ENCODE assay signal across 17 cellular contexts in genomic region chr1:39109653-39110052, GRCh38.
DNase-seq lines count a peak whose midpoint lies in the region; ATAC-seq, FAIRE-seq and TF ChIP-seq lines count a peak whose summit lies in the region.
"Had no signal": no experiment of that assay in that cellular context is flagged by ENCODE, and none has a peak within 500 bp of the region (broad histone marks: within the 10 kb centered on the region; RNA-seq: fewer than 3 reads in every experiment).

No MANE protein-coding gene starts in this region.

- peaks cover 2% of the 10 kb centered on the region; the same call in 1 of the 2 replicates for H4K20me1 ChIP-seq in GM12878 (ENCODE audit: control insufficient read depth, insufficient read depth)

- H3K9me3 Mint-ChIP-seq in HFFc6, result no peaks in the 10 kb centered on the region
- H3K9me3 Mint-ChIP-seq: activated B cell treated with CpG ODN at 0.5 μM for 24 hours; immature natural killer cell; naive thymus-derived CD8-positive, alpha-beta T cell had no signal

- H3K36me3 ChIP-seq in GM12878 (ENCODE audit: control insufficient read depth in 2 of 2, insufficient read depth in 2 of 2, low read length in 1 of 2) (no peaks in the 10 kb centered on the region), muscle layer of duodenum (ENCODE audit: control insufficient read depth in 1 of 2, insufficient read depth in 2 of 2, low read length in 2 of 2) (peaks cover 0 to 9% of the 10 kb centered on the region in 2 donors), transverse colon (no peaks in the 10 kb centered on the region)
- H3K36me3 ChIP-seq: cardiac muscle cell, heart left ventricle, prostate gland had no signal

- H3K9ac ChIP-seq in GM12878 (ENCODE audit: control insufficient read depth, insufficient read depth, low read length), result no peak overlapping the region

- peak overlapping the region; percentile 94; the same call in 1 of the 2 replicates for H3K4me3 ChIP-seq in GM12878
- H3K4me3 ChIP-seq in muscle layer of duodenum (ENCODE audit: low read depth in 1 of 2, low read length in 2 of 2), result no peak overlapping the region
- no peak overlapping the region for H3K4me3 ChIP-seq in transverse colon
- H3K4me3 ChIP-seq: cardiac muscle cell, heart left ventricle, prostate gland, SJSA1 had no signal

- H3K4me3 Mint-ChIP-seq in HFFc6, result 0 out of 2 replicates have a peak overlapping the region, but pooled peaks have one; percentile 13
- H3K4me3 Mint-ChIP-seq: activated B cell treated with CpG ODN at 0.5 μM for 24 hours; immature natural killer cell; naive thymus-derived CD8-positive, alpha-beta T cell had no signal

- BruUV-seq in GM12878 (replicated peaks; lab: Mats Ljungman, UMichigan), result no TSS peak

- H3K79me2 ChIP-seq in GM12878 (ENCODE audit: control insufficient read depth, insufficient read depth, low read length), result peaks cover 83% of the 10 kb centered on the region

- peaks cover 2% of the 10 kb centered on the region; the same call in 1 of the 2 replicates for H3K27me3 Mint-ChIP-seq in HFFc6 (ENCODE audit: insufficient read depth)
- H3K27me3 Mint-ChIP-seq: activated B cell treated with CpG ODN at 0.5 μM for 24 hours had no signal

- H3K27ac ChIP-seq in GM12878 (ENCODE audit: control insufficient read depth, insufficient read depth) (peak overlapping the region; percentile 24), muscle layer of duodenum (ENCODE audit: low read length) (peak overlapping the region; percentile 48), transverse colon (peak overlapping the region; percentile 92 to 97 (median 96))

- no peak for TF ChIP-seq RAD21 in GM12878 (IDR thresholded peaks at IDR 0.05; ENCODE audit: insufficient read depth, low read depth, low read length)

- peaks cover 20% of the 10 kb centered on the region for H3K4me1 Mint-ChIP-seq in HFFc6 (ENCODE audit: low read depth)

- peak overlapping the region; percentile 98 for H3K27ac Mint-ChIP-seq in HFFc6
- H3K27ac Mint-ChIP-seq: activated B cell treated with CpG ODN at 0.5 μM for 24 hours; immature natural killer cell; naive thymus-derived CD8-positive, alpha-beta T cell had no signal

- H3K27me3 ChIP-seq in GM12878 (replicated peaks in 1 of 2; ENCODE audit: control insufficient read depth in 2 of 2, insufficient read depth in 2 of 2, low read length in 1 of 2) (no peaks in the 10 kb centered on the region), muscle layer of duodenum (ENCODE audit: low read depth, low read length) (no peaks in the 10 kb centered on the region), transverse colon (no peaks in the 10 kb centered on the region)
- H3K27me3 ChIP-seq: cardiac muscle cell, heart left ventricle, SJSA1 had no signal

- intact Hi-C loops in GM12878 (cut with micrococcal nuclease; ENCODE audit: unreplicated experiment) (loop anchor here (10.0 kb wide), 1 partner anchor 545 kb away; no protein-coding TSS in a partner anchor), transverse colon (cut with DNase I; ENCODE audit: low total_unique reads) (loop anchor here (5.0 to 10.0 kb wide), 2 partner anchors 158 to 305 kb away; no protein-coding TSS in a partner anchor)

- CTCF ChIA-PET in GM12878 (lab: Yijun Ruan, JAX), result interaction anchor here (0.9 to 7.0 kb wide), 5 partner anchors 7 to 149 kb away, joined by 5 to 127 read pairs (median 6); no protein-coding TSS in a partner anchor

- in situ Hi-C loops in GM12878 (cut with MboI), result no loop called here
- in situ Hi-C loops in transverse colon (cut with MboI; ENCODE audit: low pct_ligation_motif_present in 1 of 4, low pct_unique_long_range_greater_than_20kb in 1 of 4, low sequenced_read_pairs in 3 of 4), result loop anchor here in 3 of 4 donors (10.0 kb wide), 3 partner anchors 75 to 425 kb away; no protein-coding TSS in a partner anchor

- TF ChIP-seq CTCF in HFFc6 (IDR thresholded peaks at IDR 0.05) (no peak), GM12878 (IDR thresholded peaks at IDR 0.05 in 2 of 3, conservative IDR thresholded peaks at IDR 0.05 in 1 of 3; ENCODE audit: control insufficient read depth in 2 of 3, extremely low read depth in 1 of 3, insufficient read depth in 1 of 3, low read depth in 3 of 3, low read length in 3 of 3) (no peak), transverse colon (IDR thresholded peaks at IDR 0.05) (no peak)

- DNase-seq in HFFc6, result no peak
- no peak for DNase-seq in GM12878 (ENCODE audit: low read depth, low spot score)
- no peak for DNase-seq in transverse colon
- no peak for DNase-seq in stimulated activated CD4-positive, alpha-beta T cell treated with anti-CD3 and anti-CD28 coated beads, Interleukin-1b, Interleukin-23, amount 100 ng/mL, for 48 hours
- DNase-seq: activated B cell treated with CpG ODN at 0.5 μM for 24 hours; AML-193; COR-L47; heart left ventricle; immature natural killer cell; naive thymus-derived CD8-positive, alpha-beta T cell; NCI-H69 had no signal

- SMC1A ChIA-PET in GM12878 (lab: Charles Lee; ENCODE audit: uncharacterized antibody, unreplicated experiment), result interaction anchor here (0.8 to 8.3 kb wide), 9 partner anchors 12 to 162 kb away, joined by 3 to 149 read pairs (median 5); no protein-coding TSS in a partner anchor

- peak overlapping the region; percentile 62 for H3K4me2 ChIP-seq in GM12878 (ENCODE audit: control insufficient read depth, insufficient read depth)

- RAD21 ChIA-PET in GM12878 (lab: Charles Lee; ENCODE audit: unreplicated experiment), result interaction anchor here (6.8 kb wide), 1 partner anchor 82 kb away, joined by 83 read pairs; no protein-coding TSS in a partner anchor

- peaks cover 24% of the 10 kb centered on the region; the same call in 1 of the 2 replicates for H3K4me1 ChIP-seq in GM12878 (ENCODE audit: control insufficient read depth, insufficient read depth, low read length)
- peaks cover 17 to 24% of the 10 kb centered on the region in 2 donors for H3K4me1 ChIP-seq in muscle layer of duodenum (ENCODE audit: control insufficient read depth in 1 of 2, insufficient read depth in 2 of 2, low read length in 2 of 2)
- peaks cover 9 to 84% (median 34%) of the 10 kb centered on the region in 4 donors for H3K4me1 ChIP-seq in transverse colon

- POLR2A ChIA-PET in GM12878 (lab: Charles Lee), result interaction anchor here (0.6 to 1.8 kb wide), 3 partner anchors 32 to 160 kb away, joined by 4 to 7 read pairs (median 4); no protein-coding TSS in a partner anchor

- H2AFZ ChIP-seq in GM12878 (ENCODE audit: control insufficient read depth, low read depth, low read length), result no peak overlapping the region

- H3K9me3 ChIP-seq in GM12878 (replicated peaks; ENCODE audit: control insufficient read depth, insufficient read depth, low read length) (no peaks in the 10 kb centered on the region), muscle layer of duodenum (ENCODE audit: control insufficient read depth in 1 of 2, low read length in 2 of 2) (no peaks in the 10 kb centered on the region), transverse colon (no peaks in the 10 kb centered on the region)
- H3K9me3 ChIP-seq: heart left ventricle, prostate gland, SJSA1 had no signal

- ATAC-seq in GM12878, result peak; percentile 37
- no peak for ATAC-seq in HG02571 (IDR thresholded peaks at IDR 0.05; ENCODE audit: unreplicated experiment)
- no peak for ATAC-seq in HG02763 (IDR thresholded peaks at IDR 0.05; ENCODE audit: unreplicated experiment)
- ATAC-seq: naive thymus-derived CD8-positive, alpha-beta T cell had no signal

- 13% methylated on average over 2 of the region's 2 CpGs for WGBS in GM12878 (ENCODE audit: insufficient coverage, insufficient replicate concordance, low lambda C conversion rate, missing lambda C conversion rate)
- WGBS in transverse colon (ENCODE audit: low coverage in 1 of 2), 2 donors, result 67 to 75% methylated on average over 2 of the region's 2 CpGs

- TF ChIP-seq EP300 in GM12878 (IDR thresholded peaks at IDR 0.05; ENCODE audit: borderline replicate concordance in 1 of 2, control insufficient read depth in 1 of 2, low read depth in 2 of 2, low read length in 2 of 2) (no peak), transverse colon (IDR thresholded peaks at IDR 0.05; ENCODE audit: low read depth) (no peak)

- TF ChIP-seq POLR2A in GM12878 (IDR thresholded peaks at IDR 0.05; ENCODE audit: low read depth, low read length), result no peak
- TF ChIP-seq POLR2A in transverse colon (IDR thresholded peaks at IDR 0.05), result no peak

- FAIRE-seq in GM12878 (lab: Jason Lieb, UNC), result peak; percentile 38

- H3K36me3 Mint-ChIP-seq in HFFc6 (ENCODE audit: low read depth), result peaks cover 6% of the 10 kb centered on the region; the same call in 1 of the 2 replicates

TF ChIP-seq in GM12878, 131 proteins besides CTCF, POLR2A, EP300 and RAD21 (continues in another document):
- TF ChIP-seq ETV6 (conservative IDR thresholded peaks at IDR 0.05 in 1 of 2, IDR thresholded peaks at IDR 0.05 in 1 of 2; ENCODE audit: borderline replicate concordance in 1 of 2, low read depth in 1 of 2) (no peak), ZNF592 (IDR thresholded peaks at IDR 0.05) (no peak)

Comparison
In these comparisons a context has a peak if more than half of its experiments do, and no peak if none do; other contexts are left out.
1. H3K27ac ChIP-seq: peak in every context shown above with its lines; median percentile 96 in transverse colon; 48 in muscle layer of duodenum; 24 in GM12878.